ENCODE assay signal across 2 cellular contexts in genomic region chr6:36150283-36150682, GRCh38.
TF ChIP-seq lines count a peak whose summit lies in the region.

No MANE protein-coding gene starts in this region.

TF ChIP-seq in HepG2, 621 proteins besides CTCF, POLR2A, EP300 and RAD21:
- TF ChIP-seq HNRNPK (IDR thresholded peaks at IDR 0.05; ENCODE audit: low read depth, low read length, poor library complexity, severe bottlenecking), result peak; percentile 67
- no peak for TF ChIP-seq ZNF891 (CRISPR knock-in tag; IDR thresholded peaks at IDR 0.05)
- no peak for TF ChIP-seq NFYC (CRISPR knock-in tag; IDR thresholded peaks at IDR 0.05)
- no peak for TF ChIP-seq ZC3H4 (CRISPR knock-in tag; IDR thresholded peaks at IDR 0.05; ENCODE audit: borderline replicate concordance)
- TF ChIP-seq ZXDC (CRISPR knock-in tag; IDR thresholded peaks at IDR 0.05), result no peak
- TF ChIP-seq PRPF4 (IDR thresholded peaks at IDR 0.05; ENCODE audit: low read depth, low read length, poor library complexity, severe bottlenecking), result no peak
- no peak for TF ChIP-seq ZNF878 (CRISPR knock-in tag; IDR thresholded peaks at IDR 0.05)

TF ChIP-seq in K562, 482 proteins besides CTCF, POLR2A, EP300 and RAD21:
- TF ChIP-seq ARID3A (IDR thresholded peaks at IDR 0.05; ENCODE audit: borderline replicate concordance, low read depth, low read length), result no peak
- no peak for TF ChIP-seq PRMT5 (CRISPR knock-in tag; IDR thresholded peaks at IDR 0.05)
- peak; percentile 71 for TF ChIP-seq MEIS2 (IDR thresholded peaks at IDR 0.05; ENCODE audit: partially characterized antibody)
- TF ChIP-seq PBX2 (CRISPR knock-in tag; IDR thresholded peaks at IDR 0.05; ENCODE audit: low read depth), result no peak
- peak; percentile 72 for TF ChIP-seq PBX2 (tag; conservative IDR thresholded peaks at IDR 0.05; ENCODE audit: low read depth)
- TF ChIP-seq NCOA1 (IDR thresholded peaks at IDR 0.05; ENCODE audit: low read depth), result no peak
- no peak for TF ChIP-seq TCFL5 (CRISPR knock-in tag; conservative IDR thresholded peaks at IDR 0.05)
- TF ChIP-seq CEBPG (CRISPR knock-in tag; IDR thresholded peaks at IDR 0.05), result no peak
- peak in 1 of 2 experiments; percentile 44; a peak in 1 of 4 replicates for TF ChIP-seq CEBPG (tag; conservative IDR thresholded peaks at IDR 0.05 in 1 of 2, IDR thresholded peaks at IDR 0.05 in 1 of 2)
- peak; percentile 51; the same call in 1 of the 2 replicates for TF ChIP-seq CEBPB (tag; IDR thresholded peaks at IDR 0.05)
- TF ChIP-seq E2F1 (CRISPR knock-in tag; IDR thresholded peaks at IDR 0.05), result no peak
TF ChIP-seq in K562: peak in this region for 4.
